ENCODE assay signal across 12 cellular contexts in genomic region chr2:49044680-49045079, GRCh38.
DNase-seq lines count a peak whose midpoint lies in the region; ATAC-seq and TF ChIP-seq lines count a peak whose summit lies in the region.
"Had no signal": no experiment of that assay in that cellular context is flagged by ENCODE, and none has a peak within 500 bp of the region (broad histone marks: within the 10 kb centered on the region; RNA-seq: fewer than 3 reads in every experiment).

No MANE protein-coding gene starts in this region.

- no peak overlapping the region for H3K27ac Mint-ChIP-seq in natural killer cell treated with Interleukin-12 subunit alpha and Interleukin-12 subunit beta and Interleukin-15 and Interleukin-18, amount 100 ng/mL, for 72 hours
- H3K27ac Mint-ChIP-seq: activated CD4-positive, alpha-beta T cell treated with anti-CD3 and anti-CD28 coated beads for 36 hours; activated naive CD4-positive, alpha-beta T cell treated with anti-CD3 and anti-CD28 coated beads, Interleukin-2, amount 50 U/mL, for 24 hours had no signal

- H3K4me3 ChIP-seq in epithelial cell of proximal tubule (ENCODE audit: low read depth, low read length) (no peak overlapping the region), parathyroid adenoma (ENCODE audit: low read depth, low read length) (no peak overlapping the region)

- no peaks in the 10 kb centered on the region for H3K36me3 ChIP-seq in parathyroid adenoma (ENCODE audit: control insufficient read depth, insufficient read depth, low read length)

- peak; percentile 62 for TF ChIP-seq CTCF in epithelial cell of proximal tubule (conservative IDR thresholded peaks at IDR 0.05; ENCODE audit: low read depth, low read length)
- peak; percentile 33 for TF ChIP-seq CTCF in parathyroid adenoma (IDR thresholded peaks at IDR 0.05)

- no peaks in the 10 kb centered on the region for H3K9me3 ChIP-seq in parathyroid adenoma (ENCODE audit: control insufficient read depth, low read length)

- H3K27me3 ChIP-seq in parathyroid adenoma (ENCODE audit: control insufficient read depth, insufficient read depth, low read length): no peaks in the 10 kb centered on the region

- H3K4me3 Mint-ChIP-seq in natural killer cell treated with Interleukin-12 subunit alpha and Interleukin-12 subunit beta and Interleukin-15 and Interleukin-18, amount 100 ng/mL, for 72 hours: no peak overlapping the region
- H3K4me3 Mint-ChIP-seq: activated CD4-positive, alpha-beta T cell treated with anti-CD3 and anti-CD28 coated beads for 36 hours; activated naive CD4-positive, alpha-beta T cell treated with anti-CD3 and anti-CD28 coated beads, Interleukin-2, amount 50 U/mL, for 24 hours had no signal

- no peaks in the 10 kb centered on the region for H3K4me1 Mint-ChIP-seq in natural killer cell treated with Interleukin-12 subunit alpha and Interleukin-12 subunit beta and Interleukin-15 and Interleukin-18, amount 100 ng/mL, for 72 hours (ENCODE audit: low read depth in 2 of 2)
- H3K4me1 Mint-ChIP-seq: activated CD4-positive, alpha-beta T cell treated with anti-CD3 and anti-CD28 coated beads for 36 hours; activated naive CD4-positive, alpha-beta T cell treated with anti-CD3 and anti-CD28 coated beads, Interleukin-2, amount 50 U/mL, for 24 hours had no signal

- no peaks in the 10 kb centered on the region for H3K36me3 Mint-ChIP-seq in natural killer cell treated with Interleukin-12 subunit alpha and Interleukin-12 subunit beta and Interleukin-15 and Interleukin-18, amount 100 ng/mL, for 72 hours
- H3K36me3 Mint-ChIP-seq: activated naive CD4-positive, alpha-beta T cell treated with anti-CD3 and anti-CD28 coated beads, Interleukin-2, amount 50 U/mL, for 24 hours had no signal

- peaks cover 6% of the 10 kb centered on the region for H3K4me1 ChIP-seq in parathyroid adenoma

- DNase-seq in NCI-H1694 treated with DMSO at 0.1 percent for 48 hours (lab: John Stamatoyannopoulos, UW): peak; percentile 34
- no peak for DNase-seq in epithelial cell of proximal tubule (ENCODE audit: low read depth)
- DNase-seq in NCI-H446 treated with DMSO at 0.1 percent for 48 hours (lab: John Stamatoyannopoulos, UW): no peak
- no peak for DNase-seq in natural killer cell treated with Interleukin-12 subunit alpha and Interleukin-12 subunit beta and Interleukin-15 and Interleukin-18, amount 100 ng/mL, for 72 hours (ENCODE audit: low spot score)
- no peak for DNase-seq in AG20443 (ENCODE audit: low spot score)
- DNase-seq: activated CD4-positive, alpha-beta T cell treated with anti-CD3 and anti-CD28 coated beads for 36 hours; effector CD8-positive, alpha-beta T cell had no signal

- ATAC-seq in GM21529 (IDR thresholded peaks at IDR 0.05; ENCODE audit: unreplicated experiment): peak; percentile 47
- ATAC-seq in natural killer cell treated with Interleukin-12 subunit alpha and Interleukin-12 subunit beta and Interleukin-15 and Interleukin-18, amount 100 ng/mL, for 72 hours: no peak
- ATAC-seq: activated CD4-positive, alpha-beta T cell treated with anti-CD3 and anti-CD28 coated beads for 36 hours; Panc1 had no signal

- no peaks in the 10 kb centered on the region for H3K79me2 ChIP-seq in parathyroid adenoma

- no peak overlapping the region for H3K27ac ChIP-seq in parathyroid adenoma
- H3K27ac ChIP-seq: KMS-11 had no signal

- peaks cover 3% of the 10 kb centered on the region for H3K9me3 Mint-ChIP-seq in natural killer cell treated with Interleukin-12 subunit alpha and Interleukin-12 subunit beta and Interleukin-15 and Interleukin-18, amount 100 ng/mL, for 72 hours
- H3K9me3 Mint-ChIP-seq: activated naive CD4-positive, alpha-beta T cell treated with anti-CD3 and anti-CD28 coated beads, Interleukin-2, amount 50 U/mL, for 24 hours had no signal

- peak overlapping the region; percentile 22 for H2AFZ ChIP-seq in parathyroid adenoma

- no peaks in the 10 kb centered on the region for H3K27me3 Mint-ChIP-seq in natural killer cell treated with Interleukin-12 subunit alpha and Interleukin-12 subunit beta and Interleukin-15 and Interleukin-18, amount 100 ng/mL, for 72 hours
- H3K27me3 Mint-ChIP-seq: activated CD4-positive, alpha-beta T cell treated with anti-CD3 and anti-CD28 coated beads for 36 hours; activated naive CD4-positive, alpha-beta T cell treated with anti-CD3 and anti-CD28 coated beads, Interleukin-2, amount 50 U/mL, for 24 hours had no signal

- no peak overlapping the region for H3K4me2 ChIP-seq in parathyroid adenoma (ENCODE audit: low read length)
- H3K4me2 ChIP-seq: KMS-11 had no signal

- no peak overlapping the region for H3K9ac ChIP-seq in parathyroid adenoma
- H3K9ac ChIP-seq: KMS-11 had no signal
